Comparison of ENCODE assay signal across 10 cellular contexts in genomic region chr3:37945803-37946530, GRCh38. TPM values are rescaled to one million over a fixed set of nuclear protein-coding genes. Genes with fewer than 3 reads are reported as not detected.
DNase-seq lines count a peak whose midpoint lies in the region; ATAC-seq, FAIRE-seq and TF ChIP-seq lines count a peak whose summit lies in the region.
"Had no signal": no experiment of that assay in that cellular context is flagged by ENCODE, and none has a peak within 500 bp of the region (broad histone marks: within the 10 kb centered on the region; RNA-seq: fewer than 3 reads in every experiment).

No MANE protein-coding gene starts in this region.

- H3K9me3 ChIP-seq in HCT116 (ENCODE audit: control insufficient read depth in 1 of 2, insufficient read depth in 1 of 2, low read depth in 1 of 2, low read length in 2 of 2) (no peaks in the 10 kb centered on the region), keratinocyte (ENCODE audit: control insufficient read depth, low read depth, low read length) (no peaks in the 10 kb centered on the region), spleen (no peaks in the 10 kb centered on the region)

- H3K4me1 ChIP-seq in HCT116 (ENCODE audit: control insufficient read depth in 1 of 2, insufficient read depth in 2 of 2, low read length in 2 of 2), result peaks cover 56% of the 10 kb centered on the region in 2 experiments
- H3K4me1 ChIP-seq in keratinocyte (ENCODE audit: control insufficient read depth, extremely low read depth, insufficient read depth, low read length), result peaks cover 54% of the 10 kb centered on the region
- peaks cover 23 to 60% (median 40%) of the 10 kb centered on the region in 6 donors for H3K4me1 ChIP-seq in spleen

- H3K9me2 ChIP-seq in HCT116 (ENCODE audit: insufficient read depth), result no peaks in the 10 kb centered on the region

- TF ChIP-seq CTCF in HCT116 (IDR thresholded peaks at IDR 0.05 in 2 of 3, conservative IDR thresholded peaks at IDR 0.05 in 1 of 3; ENCODE audit: borderline replicate concordance in 1 of 3, insufficient read depth in 1 of 3, low read depth in 2 of 3, low read length in 2 of 3) (no peak), brain (conservative IDR thresholded peaks at IDR 0.05) (no peak), keratinocyte (optimal IDR thresholded peaks at IDR 0.05 in 1 of 3, IDR thresholded peaks at IDR 0.05 in 1 of 3, conservative IDR thresholded peaks at IDR 0.05 in 1 of 3; ENCODE audit: extremely low read depth in 1 of 3, insufficient read depth in 2 of 3, low read length in 3 of 3) (no peak), spleen (IDR thresholded peaks at IDR 0.05 in 8 of 11, conservative IDR thresholded peaks at IDR 0.05 in 3 of 11) (no peak)

- H3K27me3 ChIP-seq in HCT116 (ENCODE audit: insufficient read depth, low read length) (no peaks in the 10 kb centered on the region), keratinocyte (ENCODE audit: control insufficient read depth, extremely low read depth, insufficient read depth, low read length) (no peaks in the 10 kb centered on the region), spleen (replicated peaks in 1 of 7) (no peaks in the 10 kb centered on the region)

- H3K27ac ChIP-seq in HCT116 (ENCODE audit: low read depth, low read length) (peak overlapping the region; percentile 71), keratinocyte (ENCODE audit: control insufficient read depth, insufficient read depth, low read length) (peak overlapping the region; percentile 96), spleen (peak overlapping the region in 7 of 8 donors; percentile 21 to 74 (median 55))
- H3K27ac ChIP-seq: KMS-11 had no signal

- H3K36me3 ChIP-seq in HCT116 (ENCODE audit: control insufficient read depth in 1 of 2, insufficient read depth in 2 of 2, low read length in 2 of 2) (no peaks in the 10 kb centered on the region), keratinocyte (ENCODE audit: control insufficient read depth in 2 of 2, extremely low read depth in 1 of 2, insufficient read depth in 2 of 2, low read length in 2 of 2) (peaks cover 1 to 4% of the 10 kb centered on the region in 2 experiments), spleen (no peaks in the 10 kb centered on the region)

- H3K79me2 ChIP-seq in HCT116 (ENCODE audit: insufficient read depth, low read length), result no peaks in the 10 kb centered on the region
- H3K79me2 ChIP-seq in keratinocyte (ENCODE audit: control insufficient read depth, insufficient read depth, low read length), result peaks cover 22% of the 10 kb centered on the region

- H3K27me3 Mint-ChIP-seq in brain, result no peaks in the 10 kb centered on the region

- POLR2A ChIA-PET in HCT116 (lab: Charles Lee), result no interaction called here

- H2AFZ ChIP-seq in HCT116 (ENCODE audit: low read depth, low read length, poor library complexity, severe bottlenecking) (no peak overlapping the region), keratinocyte (ENCODE audit: control insufficient read depth, low read length) (no peak overlapping the region)

- ATAC-seq in HCT116 (peak; percentile 88), HG02763 (IDR thresholded peaks at IDR 0.05; ENCODE audit: unreplicated experiment) (no peak), GM19328 (IDR thresholded peaks at IDR 0.05; ENCODE audit: unreplicated experiment) (no peak)

- H3K27ac Mint-ChIP-seq in brain, result peak overlapping the region in 4 of 5 experiments; percentile 47 to 93 (median 71)

- peak overlapping the region; percentile 40 for H3K9ac ChIP-seq in HCT116 (ENCODE audit: low read length)
- peak overlapping the region; percentile 69 for H3K9ac ChIP-seq in keratinocyte (ENCODE audit: control insufficient read depth, extremely low read depth, insufficient read depth, low read length)
- H3K9ac ChIP-seq: KMS-11 had no signal

- peak; percentile 67 for DNase-seq in HCT116 (ENCODE audit: low read depth, low spot score)
- DNase-seq in keratinocyte (ENCODE audit: low read depth, low spot score), result peak; percentile 99
- no peak for DNase-seq in spleen
- DNase-seq in GDM1 (lab: John Stamatoyannopoulos, UW), result no peak
- DNase-seq in NCI-H1930 (lab: John Stamatoyannopoulos, UW), result no peak
- DNase-seq: activated CD4-positive, alpha-beta T cell treated with anti-CD3 and anti-CD28 coated beads, Interleukin-2, amount 50 U/mL, for 1 hour had no signal

- RAD21 ChIA-PET in HCT116 (lab: Charles Lee; ENCODE audit: low non-redundant PET in 1 of 2, low total read pairs in 2 of 2, uncharacterized antibody in 2 of 2, unreplicated experiment in 2 of 2), result no interaction called here

- H3K36me3 Mint-ChIP-seq in brain, result peaks cover 34% of the 10 kb centered on the region

- TF ChIP-seq POLR2A in HCT116 (IDR thresholded peaks at IDR 0.05; ENCODE audit: borderline replicate concordance, extremely low read depth, insufficient read depth, insufficient read length) (no peak), spleen (IDR thresholded peaks at IDR 0.05) (no peak)

- dilution Hi-C loops in keratinocyte (cut with MboI; ENCODE audit: extremely low pct_ligation_motif_present, low sequenced_read_pairs), result no loop called here

- intact Hi-C loops in HCT116 (cut with micrococcal nuclease) (no loop called here), spleen (cut with DNase I; ENCODE audit: low total_unique reads) (no loop called here)

- 34 to 60% (median 47%) methylated on average over 8 of the region's 8 CpGs for WGBS in spleen, 5 donors

- H3K4me2 ChIP-seq in HCT116 (ENCODE audit: low read length) (peak overlapping the region; percentile 74), keratinocyte (ENCODE audit: control insufficient read depth, extremely low read depth, insufficient read depth, low read depth, low read length) (peak overlapping the region; percentile 72)
- H3K4me2 ChIP-seq: KMS-11 had no signal

- H4K20me1 ChIP-seq in HCT116 (ENCODE audit: insufficient read depth) (no peaks in the 10 kb centered on the region), keratinocyte (ENCODE audit: control insufficient read depth, extremely low read depth, insufficient read depth, low read length) (no peaks in the 10 kb centered on the region)

- H3K4me1 Mint-ChIP-seq in brain, result peaks cover 51% of the 10 kb centered on the region

- CTCF ChIA-PET in HCT116 (lab: Charles Lee), result interaction anchor here (1.6 kb wide), 1 partner anchor 21 kb away, joined by 3 read pairs; no protein-coding TSS in a partner anchor

- H3K4me3 Mint-ChIP-seq in brain, result no peak overlapping the region

- no peaks in the 10 kb centered on the region for H3K9me1 ChIP-seq in keratinocyte (ENCODE audit: control insufficient read depth, extremely low read depth, insufficient read depth, low read length)

- H3K9me3 Mint-ChIP-seq in brain, result peaks cover 0 to 2% (median 0%) of the 10 kb centered on the region in 5 experiments

- H3K4me3 ChIP-seq in HCT116 (replicated peaks in 1 of 2; ENCODE audit: low read depth in 1 of 2, low read length in 2 of 2) (peak overlapping the region in 1 of 2 experiments; percentile 28; a peak in 2 of 4 replicates), keratinocyte (ENCODE audit: control insufficient read depth in 2 of 3, extremely low read depth in 1 of 3, insufficient read depth in 2 of 3, low read depth in 1 of 3, low read length in 3 of 3) (peak overlapping the region in 2 of 3 experiments; percentile 7 to 29), spleen (no peak overlapping the region)

- peak; percentile 99 for FAIRE-seq in keratinocyte (lab: Jason Lieb, UNC)

- no TSS peak for BruUV-seq in HCT116 (replicated peaks; lab: Mats Ljungman, UMichigan)

- TF ChIP-seq RAD21 in HCT116 (IDR thresholded peaks at IDR 0.05; ENCODE audit: low read depth), result no peak

TF ChIP-seq in HCT116, 20 proteins besides CTCF, POLR2A, EP300 and RAD21 (continues in another document):
- TF ChIP-seq ELF1 (IDR thresholded peaks at IDR 0.05; ENCODE audit: borderline replicate concordance, low read depth) (no peak), SP1 (IDR thresholded peaks at IDR 0.05; ENCODE audit: low read depth) (peak; percentile 87), FOSL1 (IDR thresholded peaks at IDR 0.05; ENCODE audit: low read depth) (peak; percentile 38; the same call in 1 of the 2 replicates), SIN3A (IDR thresholded peaks at IDR 0.05; ENCODE audit: low read depth) (peak; percentile 76; the same call in 1 of the 2 replicates), TCF7L2 (IDR thresholded peaks at IDR 0.05; ENCODE audit: borderline replicate concordance, extremely low read depth, insufficient read depth, insufficient read length) (peak; percentile 55), CEBPB (IDR thresholded peaks at IDR 0.05; ENCODE audit: low read depth) (peak; percentile 30), POLR2AphosphoS5 (IDR thresholded peaks at IDR 0.05; ENCODE audit: low read depth, low read length) (peak; percentile 44; the same call in 1 of the 2 replicates), EZH2 (IDR thresholded peaks at IDR 0.05) (no peak), ZBTB33 (IDR thresholded peaks at IDR 0.05; ENCODE audit: extremely low read depth, insufficient replicate concordance, low read length) (no peak), EZH2phosphoT487 (IDR thresholded peaks at IDR 0.05; ENCODE audit: borderline replicate concordance) (no peak)

RNA-seq across cellular contexts. Expression of gene VILL, which starts 44.6 kb away (rescaled TPM):
- total RNA-seq in HCT116 (2021; ENCODE audit: unreplicated experiment) (1.2 TPM), spleen (10 to 100 TPM; 14.4 to 23.4 (median 16.1) TPM)
- polyA plus RNA-seq in HCT116 (2012), result 1.3 and 1.5 TPM in 2 replicates
- polyA plus RNA-seq in brain (ENCODE audit: insufficient read depth, low read depth, low replicate concordance) (5.1 TPM), keratinocyte (2.1 to 2.8 TPM (median 2.1 TPM) in 3 replicates), spleen (10 to 100 TPM; 19.2 to 21.5 (median 20.1) TPM)
- polyA plus RNA-seq in keratinocyte (2011; ENCODE audit: low read depth), result 1.9 TPM
- 0.96 and 1.7 TPM in 2 replicates for polyA plus RNA-seq in keratinocyte (2011; cell fraction: cytosol; rRNA removed)
- polyA plus RNA-seq in keratinocyte (2011; cell fraction: nucleus; rRNA removed), result 5.8 and 6.8 TPM in 2 replicates
- polyA plus RNA-seq in keratinocyte (2012; ENCODE audit: low replicate concordance), result 1.8 and 2.2 TPM in 2 replicates
- 1.9 to 4.3 TPM (median 2.2 TPM) in 3 replicates for polyA minus RNA-seq in keratinocyte
- polyA minus RNA-seq in keratinocyte (2011; cell fraction: cytosol; rRNA and poly(A)+ RNA removed), result 2.3 TPM
- 4.1 TPM in 2 replicates for polyA minus RNA-seq in keratinocyte (2011; cell fraction: nucleus; rRNA and poly(A)+ RNA removed)

Comparison
In these comparisons a context has a peak if more than half of its experiments do, and no peak if none do; other contexts are left out.
1. DNase-seq: peak in HCT116 (single experiment) and keratinocyte (single experiment); none in spleen (single experiment), GDM1 (single experiment) and NCI-H1930 (0 of 2).
2. H3K4me3 ChIP-seq: peak in keratinocyte (2 of 3); none in spleen (0 of 8).
3. Peak in every context shown above with its lines, with median percentiles within 50 percentile points of each other: H3K27ac ChIP-seq.